ENCODE assay signal across 3 cellular contexts in the genomic region with DNA sequence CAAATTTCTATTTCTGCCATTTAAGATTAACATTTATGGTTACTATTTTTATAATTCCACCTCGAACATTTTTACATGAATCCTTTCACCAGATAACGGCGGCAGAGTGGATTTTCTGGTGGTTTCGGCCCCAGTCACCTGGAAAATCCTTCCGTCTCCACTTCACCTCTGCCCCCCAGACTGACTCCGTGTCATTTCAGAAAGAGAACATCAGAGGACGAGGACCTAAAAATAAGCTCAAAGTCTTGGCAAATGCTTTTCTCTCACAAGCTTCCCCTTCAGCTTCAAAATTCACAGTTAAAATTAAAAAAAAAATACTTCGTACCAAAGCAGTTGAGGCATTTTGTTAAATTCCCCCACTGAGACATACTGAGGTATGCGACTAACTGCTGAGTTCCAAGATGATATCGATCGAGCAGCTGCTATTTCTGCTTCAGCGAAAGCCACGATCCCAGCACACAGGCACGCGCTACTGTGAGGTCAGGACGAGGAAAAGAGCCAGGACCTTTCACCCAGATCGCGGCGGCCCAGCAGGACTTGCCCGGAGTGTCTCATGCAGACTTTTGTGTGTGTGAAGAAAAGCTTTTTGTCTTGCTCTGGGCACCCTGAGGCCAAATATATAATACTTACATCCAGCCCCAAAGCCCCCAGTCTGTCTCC.
TF ChIP-seq lines count a peak whose summit lies in the region.

No MANE protein-coding gene starts in this region.

TF ChIP-seq in HEK293T, 16 proteins besides CTCF, POLR2A, EP300 and RAD21:
- TF ChIP-seq L3MBTL2 (conservative IDR thresholded peaks at IDR 0.05), result peak; percentile 29; the same call in 1 of the 2 replicates
- no peak for TF ChIP-seq ZNF384 (IDR thresholded peaks at IDR 0.05)

TF ChIP-seq in H1, 55 proteins besides CTCF, POLR2A, EP300 and RAD21:
- TF ChIP-seq, protein P1, sequence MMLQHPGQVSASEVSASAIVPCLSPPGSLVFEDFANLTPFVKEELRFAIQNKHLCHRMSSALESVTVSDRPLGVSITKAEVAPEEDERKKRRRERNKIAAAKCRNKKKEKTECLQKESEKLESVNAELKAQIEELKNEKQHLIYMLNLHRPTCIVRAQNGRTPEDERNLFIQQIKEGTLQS (IDR thresholded peaks at IDR 0.05; ENCODE audit: insufficient read depth, low read depth, low read length), result no peak
- TF ChIP-seq, protein P2, sequence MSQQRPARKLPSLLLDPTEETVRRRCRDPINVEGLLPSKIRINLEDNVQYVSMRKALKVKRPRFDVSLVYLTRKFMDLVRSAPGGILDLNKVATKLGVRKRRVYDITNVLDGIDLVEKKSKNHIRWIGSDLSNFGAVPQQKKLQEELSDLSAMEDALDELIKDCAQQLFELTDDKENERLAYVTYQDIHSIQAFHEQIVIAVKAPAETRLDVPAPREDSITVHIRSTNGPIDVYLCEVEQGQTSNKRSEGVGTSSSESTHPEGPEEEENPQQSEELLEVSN (IDR thresholded peaks at IDR 0.05), result peak; percentile 73
- no peak for TF ChIP-seq SP1 (IDR thresholded peaks at IDR 0.05; ENCODE audit: low read depth, low read length)
- TF ChIP-seq, protein P3, sequence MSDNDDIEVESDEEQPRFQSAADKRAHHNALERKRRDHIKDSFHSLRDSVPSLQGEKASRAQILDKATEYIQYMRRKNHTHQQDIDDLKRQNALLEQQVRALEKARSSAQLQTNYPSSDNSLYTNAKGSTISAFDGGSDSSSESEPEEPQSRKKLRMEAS (IDR thresholded peaks at IDR 0.05), result peak; percentile 85
- TF ChIP-seq RFX5 (IDR thresholded peaks at IDR 0.05; ENCODE audit: borderline replicate concordance, low read depth, low read length), result no peak
- no peak for TF ChIP-seq EGR1 (IDR thresholded peaks at IDR 0.05; ENCODE audit: borderline replicate concordance, low read depth, low read length)
- no peak for TF ChIP-seq BRCA1 (IDR thresholded peaks at IDR 0.05; ENCODE audit: low read depth, low read length)
- no peak for TF ChIP-seq TAF7 (optimal IDR thresholded peaks at IDR 0.05; ENCODE audit: borderline replicate concordance, low read depth, low read length)
- no peak for TF ChIP-seq ASH2L (IDR thresholded peaks at IDR 0.05; ENCODE audit: low read length)
- no peak for TF ChIP-seq CBX5 (IDR thresholded peaks at IDR 0.05; ENCODE audit: low read depth, low read length)

TF ChIP-seq in HepG2, 621 proteins besides CTCF, POLR2A, EP300 and RAD21:
- TF ChIP-seq RXRB (CRISPR knock-in tag; IDR thresholded peaks at IDR 0.05; ENCODE audit: borderline replicate concordance) (peak; percentile 81), RARA (CRISPR knock-in tag; IDR thresholded peaks at IDR 0.05) (peak; percentile 28; the same call in 1 of the 2 replicates), MZF1 (CRISPR knock-in tag; IDR thresholded peaks at IDR 0.05; ENCODE audit: borderline replicate concordance) (no peak), PPARG (CRISPR knock-in tag; conservative IDR thresholded peaks at IDR 0.05) (peak; percentile 85), ZFP62 (CRISPR knock-in tag; IDR thresholded peaks at IDR 0.05) (no peak), RXRA (CRISPR knock-in tag; IDR thresholded peaks at IDR 0.05) (peak; percentile 29; the same call in 1 of the 2 replicates), ONECUT2 (CRISPR knock-in tag; IDR thresholded peaks at IDR 0.05) (0 out of 2 replicates have a peak, but pooled peaks have one; percentile 67)
